8 cellular contexts compared by ENCODE assay signal in genomic region chr5:134225780-134226440, GRCh38. TPM values are rescaled to one million over a fixed set of nuclear protein-coding genes. Genes with fewer than 3 reads are reported as not detected.
A peak's percentile ranks its signal among the peaks of the same experiment; 100 is the strongest.
DNase-seq lines count a peak whose midpoint lies in the region; TF ChIP-seq lines count a peak whose summit lies in the region.

TSS of gene PPP2CA (minus strand) at chr5:134226073. CDS start at chr5:134225861, 212 bp downstream.

- H4K91ac ChIP-seq in neuronal stem cell (ENCODE audit: low read depth, low read length, poor library complexity), result peak within 1 kb of the TSS; percentile 95

- peak within 1 kb of the TSS; percentile 100 for H3K4ac ChIP-seq in neuronal stem cell (ENCODE audit: low read length)

- no peaks in the 10 kb centered on the region for H3K27me3 ChIP-seq in neuronal stem cell (ENCODE audit: control insufficient read depth in 3 of 3, insufficient read depth in 3 of 3, low read depth in 1 of 3, low read length in 3 of 3)

- peak within 1 kb of the TSS; percentile 88 for H3K4me2 ChIP-seq in neuronal stem cell (ENCODE audit: insufficient read depth, low read length, poor library complexity, severe bottlenecking)

- peak within 1 kb of the TSS; percentile 100 for H3K9ac ChIP-seq in neuronal stem cell (ENCODE audit: low read depth, low read length, poor library complexity)

- H3K14ac ChIP-seq in neuronal stem cell (ENCODE audit: low read length), result peak within 1 kb of the TSS; percentile 100

- H3K23ac ChIP-seq in neuronal stem cell (ENCODE audit: low read depth, low read length, poor library complexity), result peak within 1 kb of the TSS; percentile 99

- peaks cover 4% of the 10 kb centered on the region for H3K79me1 ChIP-seq in neuronal stem cell (ENCODE audit: low read depth, low read length)

- H2BK5ac ChIP-seq in neuronal stem cell (ENCODE audit: low read length), result peak within 1 kb of the TSS; percentile 100

- H2AK5ac ChIP-seq in neuronal stem cell (ENCODE audit: low read depth, low read length), result peak within 1 kb of the TSS; percentile 95

- CTCF ChIA-PET in HEK293T (lab: Yijun Ruan, JAX), result interaction anchor here (1.0 to 1.1 kb wide), 2 partner anchors 19 to 63 kb away, joined by 3 to 4 read pairs; no protein-coding TSS in a partner anchor

- DNase-seq in GF-D8 (lab: John Stamatoyannopoulos, UW) (peak; percentile 80), HEK293T (ENCODE audit: extremely low spot score) (peak; percentile 90), MV-4-11 (lab: John Stamatoyannopoulos, UW) (peak; percentile 96), SK-MEL-5 (ENCODE audit: low read depth, low spot score) (peak; percentile 97), foreskin melanocyte (peak; percentile 97), neuronal stem cell (ENCODE audit: low spot score) (peak; percentile 98)
- peak; percentile 99 for DNase-seq in activated naive CD4-positive, alpha-beta T cell treated with Interleukin-2 at 50 U/mL for 16 hours

- H2BK120ac ChIP-seq in neuronal stem cell (ENCODE audit: low read depth, low read length), result peak within 1 kb of the TSS; percentile 95

- peak within 1 kb of the TSS; percentile 97 for H2BK12ac ChIP-seq in neuronal stem cell (ENCODE audit: low read length)

- H2BK15ac ChIP-seq in neuronal stem cell (ENCODE audit: low read length), result peak within 1 kb of the TSS; percentile 99

- POLR2A ChIA-PET in HEK293T (lab: Yijun Ruan, JAX), result interaction anchor here (0.6 to 3.7 kb wide), 34 partner anchors 10 to 520 kb away, joined by 3 to 62 read pairs (median 4); partner anchors contain the start of gene CAMLG

- no peaks in the 10 kb centered on the region for H3K9me3 ChIP-seq in neuronal stem cell (replicated peaks in 1 of 2; ENCODE audit: control insufficient read depth in 2 of 2, insufficient read depth in 1 of 2, low read depth in 1 of 2, low read length in 2 of 2)

- in situ Hi-C loops in SK-MEL-5 (cut with HindIII; ENCODE audit: low pct_unique_long_range_greater_than_20kb, low sequenced_read_pairs), result no loop called here

- H3K36me3 ChIP-seq in neuronal stem cell (replicated peaks in 1 of 2; ENCODE audit: control insufficient read depth in 2 of 2, insufficient read depth in 2 of 2, low read length in 2 of 2), result peaks cover 0 to 38% of the 10 kb centered on the region in 2 donors

- no CpG with 5 or more reads among the region's 73 CpGs for WGBS in neuronal stem cell (ENCODE audit: extremely low coverage in 2 of 2, insufficient read length in 2 of 2, insufficient replicate concordance in 1 of 2), 2 donors

- no peak for TF ChIP-seq CTCF in subcutaneous adipose tissue (IDR thresholded peaks at IDR 0.05; ENCODE audit: low read depth)

- H3K4me3 ChIP-seq in neuronal stem cell (ENCODE audit: low read length in 2 of 2), result peak within 1 kb of the TSS; percentile 98 to 99

- H4K8ac ChIP-seq in neuronal stem cell (ENCODE audit: low read depth, low read length), result peak within 1 kb of the TSS; percentile 52

- H3K4me1 ChIP-seq in neuronal stem cell (ENCODE audit: control insufficient read depth in 2 of 2, insufficient read depth in 1 of 2, low read depth in 1 of 2, low read length in 2 of 2), result peaks cover 6 to 9% of the 10 kb centered on the region in 2 donors

- H3K18ac ChIP-seq in neuronal stem cell (ENCODE audit: low read length), result peak within 1 kb of the TSS; percentile 100

- H2AFZ ChIP-seq in neuronal stem cell (ENCODE audit: low read length), result peak within 1 kb of the TSS; percentile 96

- peak within 1 kb of the TSS; percentile 95 for H3K27ac ChIP-seq in neuronal stem cell (replicated peaks; ENCODE audit: low read length)

TF ChIP-seq in HEK293T, 16 proteins besides CTCF, POLR2A, EP300 and RAD21:
- TF ChIP-seq FOXA1 (IDR thresholded peaks at IDR 0.05), result no peak
- no peak for TF ChIP-seq BHLHE40 (IDR thresholded peaks at IDR 0.05; ENCODE audit: borderline replicate concordance)
- no peak for TF ChIP-seq FOXM1 (IDR thresholded peaks at IDR 0.05; ENCODE audit: borderline replicate concordance)
- TF ChIP-seq HDGF (IDR thresholded peaks at IDR 0.05; ENCODE audit: borderline replicate concordance), result no peak
- no peak for TF ChIP-seq SP1 (IDR thresholded peaks at IDR 0.05)
- TF ChIP-seq NFRKB (IDR thresholded peaks at IDR 0.05), result no peak
- TF ChIP-seq CTBP1 (IDR thresholded peaks at IDR 0.05; ENCODE audit: borderline replicate concordance), result no peak
- TF ChIP-seq LEF1 (IDR thresholded peaks at IDR 0.05; ENCODE audit: borderline replicate concordance), result no peak
- no peak for TF ChIP-seq ZNF384 (IDR thresholded peaks at IDR 0.05)
- TF ChIP-seq L3MBTL2 (conservative IDR thresholded peaks at IDR 0.05), result no peak
- no peak for TF ChIP-seq SUZ12 (IDR thresholded peaks at IDR 0.05)
- TF ChIP-seq PKNOX1 (IDR thresholded peaks at IDR 0.05), result no peak
- TF ChIP-seq ELF4 (IDR thresholded peaks at IDR 0.05), result no peak
- TF ChIP-seq FOXK2 (IDR thresholded peaks at IDR 0.05), result no peak
- no peak for TF ChIP-seq TARDBP (IDR thresholded peaks at IDR 0.05)
- TF ChIP-seq ARNT (IDR thresholded peaks at IDR 0.05), result no peak

RNA-seq across cellular contexts. Expression of gene PPP2CA, which starts in this region (rescaled TPM):
- 123 and 144 TPM in 2 replicates for total RNA-seq in SK-MEL-5 (2014; rRNA removed; shearing (Covaris generic))
- 193 and 200 TPM in 2 replicates for polyA plus RNA-seq in SK-MEL-5 (2015; cell fraction: cytosol; rRNA removed)
- polyA plus RNA-seq in SK-MEL-5 (2015; cell fraction: nucleus; rRNA removed), result 44.1 and 52.3 TPM in 2 replicates
- polyA plus RNA-seq in neuronal stem cell (2013, experiment 1 of 2), result 63.9 TPM
- polyA plus RNA-seq in neuronal stem cell (2013, experiment 2 of 2), result 61.4 TPM
- total RNA-seq in subcutaneous adipose tissue, result 100 to 1,000 TPM in 2 of 4 donors, 10 to 100 TPM in 2; 63.6 to 133 (median 111) TPM

Comparison
In these comparisons a context has a peak if more than half of its experiments do, and no peak if none do; other contexts are left out.
1. Peak in every context shown above with its lines: DNase-seq, H3K4me3 ChIP-seq and H3K27ac ChIP-seq.